In the genomic region with DNA sequence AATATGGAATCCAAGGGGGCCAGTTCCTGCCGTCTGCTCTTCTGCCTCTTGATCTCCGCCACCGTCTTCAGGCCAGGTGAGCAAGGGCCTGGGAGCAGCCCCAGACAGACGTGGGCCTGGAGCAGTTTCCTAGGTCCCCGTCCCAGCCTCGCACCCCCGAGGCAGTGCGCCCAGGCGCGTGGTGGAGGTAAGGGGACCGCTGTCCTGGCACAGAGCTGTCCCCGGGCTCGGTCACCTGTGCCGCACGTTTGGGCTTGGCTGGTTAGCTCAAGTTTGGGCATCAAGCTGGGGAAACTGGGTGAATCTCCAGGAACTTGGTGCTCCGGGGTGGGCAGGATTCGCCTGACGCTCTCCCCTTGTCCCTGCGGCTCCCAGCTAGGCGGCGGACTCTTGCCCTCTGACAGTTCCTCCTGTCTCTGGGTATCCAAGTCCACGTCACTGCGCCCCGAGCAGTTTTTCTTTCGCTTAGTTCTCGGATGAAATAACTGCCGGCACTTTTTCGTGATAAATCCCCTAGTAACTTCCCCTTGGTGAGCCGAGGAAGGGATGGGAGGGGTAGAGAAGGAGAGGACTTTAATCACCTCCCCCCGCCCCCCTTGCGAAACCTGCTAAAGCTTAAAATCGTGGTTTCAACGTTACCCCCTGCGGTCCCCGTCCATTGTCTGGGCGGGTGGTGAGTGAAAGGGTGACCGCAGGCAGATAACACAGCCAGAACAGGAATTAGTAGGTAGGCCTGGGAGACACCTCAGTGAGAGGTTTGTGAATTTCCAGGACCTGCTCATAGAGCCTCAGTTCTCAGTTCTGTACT, we compare ENCODE assay signal across 8 cellular contexts. TPM values are rescaled to one million over a fixed set of nuclear protein-coding genes. Genes with fewer than 3 reads are reported as not detected.
DNase-seq lines count a peak whose midpoint lies in the region; FAIRE-seq and TF ChIP-seq lines count a peak whose summit lies in the region.

No MANE protein-coding gene starts in this region.

- no peak for TF ChIP-seq CTCF in HFF-Myc (IDR thresholded peaks at IDR 0.05; ENCODE audit: low read depth, low read length, missing control alignments)
- TF ChIP-seq CTCF in WI38 (IDR thresholded peaks at IDR 0.05; ENCODE audit: low read depth, low read length) = peak; percentile 16; the same call in 1 of the 2 replicates
- TF ChIP-seq CTCF in mammary epithelial cell (conservative IDR thresholded peaks at IDR 0.05 in 1 of 2, IDR thresholded peaks at IDR 0.05 in 1 of 2; ENCODE audit: extremely low read depth in 1 of 2, insufficient read depth in 1 of 2, low read depth in 1 of 2, low read length in 2 of 2) = peak in 1 of 2 donors; percentile 16
- peak in 1 of 11 experiments; percentile 22 for TF ChIP-seq CTCF in spleen (IDR thresholded peaks at IDR 0.05 in 8 of 11, conservative IDR thresholded peaks at IDR 0.05 in 3 of 11)

- H3K9ac ChIP-seq in mammary epithelial cell (ENCODE audit: insufficient read depth, low read length) = peak overlapping the region; percentile 97

- TF ChIP-seq POLR2A in GM12892 (IDR thresholded peaks at IDR 0.05; ENCODE audit: low read depth, low read length) (peak; percentile 68), spleen (IDR thresholded peaks at IDR 0.05) (peak in 1 of 3 donors; percentile 14)

- intact Hi-C loops in mammary epithelial cell (cut with micrococcal nuclease) (loop anchor here (1.0 to 10.0 kb wide), 17 partner anchors 20 to 1751 kb away; no protein-coding TSS in a partner anchor), spleen (cut with DNase I; ENCODE audit: low total_unique reads) (no loop called here)

- BruUV-seq in mammary epithelial cell (replicated peaks; lab: Mats Ljungman, UMichigan) = no TSS peak

- H3K4me3 ChIP-seq in HFF-Myc (replicated peaks; ENCODE audit: low read depth, low read length) (peak overlapping the region; percentile 93), WI38 (ENCODE audit: low read depth, low read length) (peak overlapping the region; percentile 96), mammary epithelial cell (replicated peaks in 1 of 3; ENCODE audit: insufficient read depth in 1 of 3, low read depth in 2 of 3, low read length in 3 of 3) (peak overlapping the region; percentile 75 to 91 (median 82)), spleen (peak overlapping the region; percentile 47 to 86 (median 62))

- DNase-seq in GM12892 (ENCODE audit: insufficient read length) (peak; percentile 36), HFF-Myc (ENCODE audit: extremely low read depth, low read depth) (no peak), NCI-H1048 (lab: John Stamatoyannopoulos, UW) (peak; percentile 17), mammary epithelial cell (peak; percentile 82), islet precursor cell (peak; percentile 75), spleen (peak; percentile 92), DMS114 treated with DMSO at 0.1 percent for 48 hours (lab: John Stamatoyannopoulos, UW; ENCODE audit: unreplicated experiment) (no peak)

- in situ Hi-C loops in mammary epithelial cell (cut with MboI; ENCODE audit: low sequenced_read_pairs in 2 of 2) = loop anchor here in 1 of 2 donors (10.0 to 25.0 kb wide), 3 partner anchors 157 to 763 kb away; no protein-coding TSS in a partner anchor

- WGBS in mammary epithelial cell (ENCODE audit: low coverage, missing lambda C conversion rate) = 2% methylated on average over 15 of the region's 37 CpGs
- WGBS in spleen, 5 donors = 0 to 2% (median 1%) methylated on average over 16 to 37 of the region's 37 CpGs

- peaks cover 41% of the 10 kb centered on the region for H3K4me1 ChIP-seq in mammary epithelial cell (ENCODE audit: insufficient read depth, low read length)
- peaks cover 15 to 55% (median 40%) of the 10 kb centered on the region in 6 donors for H3K4me1 ChIP-seq in spleen

- H4K20me1 ChIP-seq in mammary epithelial cell (ENCODE audit: insufficient read depth, low read length) = no peaks in the 10 kb centered on the region

- CTCF ChIA-PET in mammary epithelial cell (lab: Charles Lee; ENCODE audit: low non-redundant PET) = interaction anchor here (0.5 kb wide), 1 partner anchor 165 kb away, joined by 6 read pairs; no protein-coding TSS in a partner anchor

- H3K27ac ChIP-seq in mammary epithelial cell (ENCODE audit: insufficient read depth, low read depth, low read length) (peak overlapping the region; percentile 98), spleen (peak overlapping the region; percentile 80 to 94 (median 90))

- H3K4me2 ChIP-seq in mammary epithelial cell (ENCODE audit: insufficient read depth, low read depth, low read length) = peak overlapping the region; percentile 91

- peak overlapping the region; percentile 69 for H2AFZ ChIP-seq in mammary epithelial cell (ENCODE audit: low read depth, low read length)

- H3K9me3 ChIP-seq in mammary epithelial cell (replicated peaks; ENCODE audit: insufficient read depth, low read length) (no peaks in the 10 kb centered on the region), spleen (no peaks in the 10 kb centered on the region)

- H3K79me2 ChIP-seq in mammary epithelial cell (ENCODE audit: insufficient read depth, low read length) = peaks cover 57% of the 10 kb centered on the region

- no peaks in the 10 kb centered on the region for H3K27me3 ChIP-seq in mammary epithelial cell (ENCODE audit: insufficient read depth, low read length)
- peaks cover 0 to 18% (median 0%) of the 10 kb centered on the region in 7 donors for H3K27me3 ChIP-seq in spleen (replicated peaks in 1 of 7)

- H3K36me3 ChIP-seq in mammary epithelial cell (ENCODE audit: insufficient read depth, low read length) = no peaks in the 10 kb centered on the region
- H3K36me3 ChIP-seq in spleen = no peaks in the 10 kb centered on the region

- dilution Hi-C loops in mammary epithelial cell (cut with HindIII; ENCODE audit: low sequenced_read_pairs) = loop anchor here (5.0 kb wide), 1 partner anchor 35 kb away; no protein-coding TSS in a partner anchor

- FAIRE-seq in GM12892 (lab: Jason Lieb, UNC) = no peak

RNA-seq across cellular contexts. Expression of gene ALCAM, which starts 0.9 kb away (rescaled TPM):
- polyA plus RNA-seq in GM12892 (2012; ENCODE audit: missing spikeins) = 29.3 TPM
- 10 to 100 TPM; 67.6 to 88.4 TPM for total RNA-seq in mammary epithelial cell
- 64.0 TPM for polyA plus RNA-seq in mammary epithelial cell
- polyA minus RNA-seq in mammary epithelial cell = 83.6 TPM
- 10 to 100 TPM in 6 of 7 donors, 1 to 10 TPM in 1; 8.4 to 18.5 (median 15.1) TPM for total RNA-seq in spleen
- polyA plus RNA-seq in spleen = 10 to 100 TPM in 1 of 3 donors, 1 to 10 TPM in 2; 6.3 to 11.9 (median 7.0) TPM

Comparison
In these comparisons a context has a peak if more than half of its experiments do, and no peak if none do; other contexts are left out.
1. DNase-seq: peak in GM12892 (single experiment), NCI-H1048 (single experiment), mammary epithelial cell (single experiment), islet precursor cell (single experiment) and spleen (single experiment); none in HFF-Myc (single experiment) and DMS114 treated with DMSO at 0.1 percent for 48 hours (single experiment).
2. Peak in every context shown above with its lines, with median percentiles within 50 percentile points of each other: H3K4me3 ChIP-seq.